8 cellular contexts compared by ENCODE assay signal in genomic region chr1:26306290-26307221, GRCh38. TPM values are rescaled to one million over a fixed set of nuclear protein-coding genes. Genes with fewer than 3 reads are reported as not detected.
DNase-seq lines count a peak whose midpoint lies in the region; ATAC-seq and TF ChIP-seq lines count a peak whose summit lies in the region.

TSS of gene UBXN11 (minus strand) at chr1:26306636. CDS start at chr1:26302883, 3,753 bp downstream.

- TF ChIP-seq CTCF in GM06990 (IDR thresholded peaks at IDR 0.05; ENCODE audit: insufficient read depth, low read length, poor library complexity, severe bottlenecking) (no peak), NB4 (IDR thresholded peaks at IDR 0.05; ENCODE audit: low read depth, low read length) (no peak)

- H3K36me3 ChIP-seq in GM06990 (ENCODE audit: control insufficient read depth, insufficient read depth, low read length): no peaks in the 10 kb centered on the region

- no peaks in the 10 kb centered on the region for H3K27me3 ChIP-seq in GM06990 (replicated peaks; ENCODE audit: control insufficient read depth, insufficient read depth, low read length)

- DNase-seq in GM06990 (ENCODE audit: extremely low read depth, insufficient read length) (peak; percentile 87), NB4 (ENCODE audit: low read depth) (peak; percentile 93), SK-N-DZ (ENCODE audit: low spot score) (peak; percentile 93), globus pallidus (ENCODE audit: low spot score) (peak; percentile 66), nucleus accumbens (lab: John Stamatoyannopoulos, UW) (peak; percentile 12 to 94 (median 76)), superior temporal gyrus (ENCODE audit: extremely low spot score) (peak; percentile 87)
- DNase-seq in activated naive CD4-positive, alpha-beta T cell treated with Interleukin-2 at 50 U/mL for 16 hours: peak; percentile 94

- peak within 1 kb of the TSS; percentile 90 for H3K4me3 ChIP-seq in GM06990 (replicated peaks; ENCODE audit: low read depth, low read length)
- H3K4me3 ChIP-seq in NB4 (ENCODE audit: low read depth, low read length): peak within 1 kb of the TSS; percentile 69

- TF ChIP-seq POLR2A in NB4 (IDR thresholded peaks at IDR 0.05; ENCODE audit: extremely low read depth, insufficient read length): peak; percentile 15

- peak; percentile 99 for ATAC-seq in HG02571 (IDR thresholded peaks at IDR 0.05; ENCODE audit: unreplicated experiment)

RNA-seq across cellular contexts. Expression of gene UBXN11, which starts in this region (rescaled TPM):
- 4.8 and 5.1 TPM in 2 replicates for polyA plus RNA-seq in SK-N-DZ (2014; cell fraction: cytosol; rRNA removed)
- 52.0 and 62.5 TPM in 2 replicates for polyA plus RNA-seq in SK-N-DZ (2014; cell fraction: nucleus; rRNA removed)

Comparison
In these comparisons a context has a peak if more than half of its experiments do, and no peak if none do; other contexts are left out.
1. Peak in every context shown above with its lines: DNase-seq, ATAC-seq and H3K4me3 ChIP-seq.